In the genomic region with DNA sequence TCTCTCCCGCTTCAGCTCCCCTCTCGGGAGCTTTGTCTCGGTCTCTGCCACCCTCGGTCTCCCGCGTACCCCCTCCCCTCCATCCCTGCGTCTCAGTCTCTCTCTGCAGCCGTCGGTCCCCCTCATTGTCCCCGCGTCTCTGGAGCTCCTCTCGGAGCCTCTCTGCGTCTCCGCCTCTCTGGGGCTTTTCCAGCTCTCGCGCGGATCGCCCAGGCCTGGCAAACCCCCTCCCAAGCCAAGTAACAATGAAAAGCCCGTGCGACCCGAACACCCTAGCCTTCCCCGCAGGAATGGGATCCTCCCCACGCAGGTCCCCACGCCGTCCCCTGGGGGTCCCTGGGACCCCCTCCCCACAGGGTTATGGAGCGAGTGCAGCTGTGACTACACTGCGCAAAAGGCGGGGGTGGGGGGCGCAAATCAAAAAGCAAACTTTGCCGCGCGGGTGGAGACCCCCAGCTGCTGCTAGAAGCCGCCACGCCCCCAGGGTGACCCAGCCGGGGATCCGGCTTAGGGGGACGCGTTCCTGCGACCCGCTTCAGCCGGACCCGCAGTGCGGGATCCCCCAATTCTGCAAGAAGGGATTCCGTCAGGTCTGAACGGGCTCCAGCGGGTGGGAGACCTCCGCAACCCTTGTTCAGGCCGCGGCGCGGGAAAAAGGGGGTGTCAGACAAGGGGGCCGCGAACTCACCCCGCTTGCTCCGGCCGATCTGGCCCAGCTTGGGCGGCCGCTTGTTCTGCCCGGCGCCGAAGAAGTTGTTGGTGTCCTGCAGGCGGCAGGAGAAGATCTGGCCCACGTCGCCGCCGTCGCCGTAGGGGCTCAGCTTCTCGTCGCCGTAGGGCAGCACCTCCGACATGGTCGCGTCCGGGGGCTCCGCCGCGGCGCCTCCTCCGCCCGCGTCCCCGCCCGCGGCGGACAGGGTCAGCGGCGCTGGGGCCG, we compare ENCODE assay signal across 8 cellular contexts. TPM values are rescaled to one million over a fixed set of nuclear protein-coding genes. Genes with fewer than 3 reads are reported as not detected.
DNase-seq lines count a peak whose midpoint lies in the region; ATAC-seq lines count a peak whose summit lies in the region.

No MANE protein-coding gene starts in this region.

- H3K4me2 ChIP-seq in BLaER1 treated with 17β-estradiol and CSF1 and Interleukin-3, amounts not matched to agents 10 nM and 100 nM, result peak overlapping the region; percentile 92 to 99 (median 97)

- peak overlapping the region in 6 of 11 experiments; percentile 11 to 47 (median 28); a peak in 3 of 22 replicates for H3K9ac ChIP-seq in BLaER1 treated with 17β-estradiol and CSF1 and Interleukin-3, amounts not matched to agents 10 nM and 100 nM
- peak overlapping the region; percentile 57 for H3K9ac ChIP-seq in muscle layer of colon (ENCODE audit: low read length)

- ATAC-seq in HG03159 (IDR thresholded peaks at IDR 0.05; ENCODE audit: unreplicated experiment) (no peak), GM18861 (IDR thresholded peaks at IDR 0.05; ENCODE audit: unreplicated experiment) (no peak), HG02884 (IDR thresholded peaks at IDR 0.05; ENCODE audit: unreplicated experiment) (no peak)

- no peaks in the 10 kb centered on the region for H3K9me3 ChIP-seq in BLaER1 treated with 17β-estradiol and CSF1 and Interleukin-3, amounts not matched to agents 10 nM and 100 nM (replicated peaks in 1 of 11)
- H3K9me3 ChIP-seq in ectodermal cell (ENCODE audit: control insufficient read depth, low read length) (no peaks in the 10 kb centered on the region), muscle layer of colon (ENCODE audit: low read length) (no peaks in the 10 kb centered on the region)

- no peaks in the 10 kb centered on the region for H3K36me3 ChIP-seq in BLaER1 treated with 17β-estradiol and CSF1 and Interleukin-3, amounts not matched to agents 10 nM and 100 nM
- no peaks in the 10 kb centered on the region for H3K36me3 ChIP-seq in ectodermal cell (ENCODE audit: control insufficient read depth, insufficient read depth, low read length)
- H3K36me3 ChIP-seq in muscle layer of colon (ENCODE audit: insufficient read depth, low read length), result no peaks in the 10 kb centered on the region

- H3K4me3 ChIP-seq in BLaER1 treated with 17β-estradiol and CSF1 and Interleukin-3, amounts not matched to agents 10 nM and 100 nM, result peak overlapping the region; percentile 60 to 75 (median 66)
- H3K4me3 ChIP-seq in ectodermal cell (ENCODE audit: insufficient read depth, low read depth, low read length) (peak overlapping the region; percentile 84), muscle layer of colon (ENCODE audit: low read depth in 1 of 2, low read length in 2 of 2) (peak overlapping the region; percentile 73 to 79)

- H4K20me1 ChIP-seq in BLaER1 treated with 17β-estradiol and CSF1 and Interleukin-3, amounts not matched to agents 10 nM and 100 nM, result peaks cover 0 to 52% (median 22%) of the 10 kb centered on the region in 11 experiments; a peak in 19 of 22 replicates

- H3K27me3 ChIP-seq in BLaER1 treated with 17β-estradiol and CSF1 and Interleukin-3, amounts not matched to agents 10 nM and 100 nM, result peaks cover 93 to 100% (median 100%) of the 10 kb centered on the region in 11 experiments
- peaks cover 45% of the 10 kb centered on the region for H3K27me3 ChIP-seq in ectodermal cell (ENCODE audit: control insufficient read depth, insufficient read depth, low read length, poor library complexity, severe bottlenecking)
- peaks cover 0 to 9% of the 10 kb centered on the region in 2 donors for H3K27me3 ChIP-seq in muscle layer of colon (ENCODE audit: control insufficient read depth in 1 of 2, insufficient read depth in 2 of 2, low read length in 2 of 2)

- 0% methylated on average over 89 of the region's 89 CpGs for WGBS in ectodermal cell, 2 experiments

- DNase-seq in NCI-H1105 treated with DMSO at 0.1 percent for 48 hours (lab: John Stamatoyannopoulos, UW) (peak; percentile 63), medulla oblongata (ENCODE audit: extremely low spot score) (no peak)

- no peak overlapping the region for H3K27ac ChIP-seq in BLaER1 treated with 17β-estradiol and CSF1 and Interleukin-3, amounts not matched to agents 10 nM and 100 nM
- H3K27ac ChIP-seq in ectodermal cell (ENCODE audit: insufficient read depth, low read depth, low read length, poor library complexity, severe bottlenecking), result no peak overlapping the region
- peak overlapping the region; percentile 45 for H3K27ac ChIP-seq in muscle layer of colon (ENCODE audit: low read depth, low read length)

- peaks cover 19 to 26% (median 23%) of the 10 kb centered on the region in 10 experiments; a peak in 19 of 20 replicates for H3K4me1 ChIP-seq in BLaER1 treated with 17β-estradiol and CSF1 and Interleukin-3, amounts not matched to agents 10 nM and 100 nM
- H3K4me1 ChIP-seq in ectodermal cell (ENCODE audit: control insufficient read depth, insufficient read depth, low read length) (peaks cover 27% of the 10 kb centered on the region), muscle layer of colon (ENCODE audit: insufficient read depth, low read length) (peaks cover 9% of the 10 kb centered on the region)

RNA-seq across cellular contexts. Expression of a gene that starts 1.2 kb away (rescaled TPM):
- 39.7 TPM for polyA plus RNA-seq in ectodermal cell (2013, experiment 1 of 4)
- 37.5 TPM for polyA plus RNA-seq in ectodermal cell (2013, experiment 2 of 4)
- polyA plus RNA-seq in ectodermal cell (2013, experiment 3 of 4), result 43.3 TPM
- 42.8 TPM for polyA plus RNA-seq in ectodermal cell (2013, experiment 4 of 4)

RNA-seq across cellular contexts. Expression of a gene that starts 23.2 kb away (rescaled TPM):
- 22.3 TPM for polyA plus RNA-seq in ectodermal cell (2013, experiment 1 of 4)
- 26.3 TPM for polyA plus RNA-seq in ectodermal cell (2013, experiment 2 of 4)
- 19.8 TPM for polyA plus RNA-seq in ectodermal cell (2013, experiment 3 of 4)
- 20.7 TPM for polyA plus RNA-seq in ectodermal cell (2013, experiment 4 of 4)
